In the genomic region with DNA sequence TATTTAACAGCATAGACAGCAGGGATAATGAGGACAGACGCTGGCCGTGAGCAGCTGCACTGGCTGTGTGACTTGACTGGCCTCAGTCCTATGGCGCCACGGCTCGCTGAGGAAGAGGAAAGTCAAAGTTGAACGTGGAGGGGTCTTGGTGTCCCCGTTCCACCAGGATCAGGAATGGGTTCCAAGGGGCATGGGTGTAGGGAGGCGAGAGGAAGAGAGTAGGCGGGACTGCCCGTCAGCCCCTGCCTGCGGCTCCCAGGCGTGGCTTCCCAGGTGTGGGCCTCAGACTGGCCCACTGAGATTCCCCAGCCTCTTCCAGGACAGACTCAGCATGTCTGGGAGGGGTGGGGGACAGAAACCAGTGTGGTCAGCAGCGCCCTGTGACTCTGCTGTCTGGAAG, we compare ENCODE assay signal across 36 cellular contexts.
"Had no signal": no experiment of that assay in that cellular context is flagged by ENCODE, and none has a peak within 500 bp of the region (broad histone marks: within the 10 kb centered on the region; RNA-seq: fewer than 3 reads in every experiment).

No MANE protein-coding gene starts in this region.

- H3K4me1 ChIP-seq: ascending aorta had no signal

- H3K27me3 Mint-ChIP-seq: activated naive CD4-positive, alpha-beta T cell treated with anti-CD3 and anti-CD28 coated beads, Interleukin-2, amount 50 U/mL, for 24 hours; activated naive CD8-positive, alpha-beta T cell treated with anti-CD3 and anti-CD28 coated beads, Interleukin-2, amount 50 U/mL, for 24 hours; brain had no signal

- H3K36me3 ChIP-seq: ascending aorta, cardiac muscle cell had no signal

- H3K4me1 Mint-ChIP-seq: activated B cell treated with CpG ODN at 0.5 μM for 24 hours; activated CD4-positive, alpha-beta T cell treated with anti-CD3 and anti-CD28 coated beads, Interleukin-2, amount 10 ng/mL, durations not matched to agents 24 days and 14 days; activated naive CD4-positive, alpha-beta T cell treated with anti-CD3 and anti-CD28 coated beads, Interleukin-2, amount 10 ng/mL, durations not matched to agents 7 days and 5 days; activated naive CD4-positive, alpha-beta T cell treated with anti-CD3 and anti-CD28 coated beads, Interleukin-2, amount 50 U/mL, for 24 hours; activated naive CD8-positive, alpha-beta T cell treated with anti-CD3 and anti-CD28 coated beads, Interleukin-2, amount 10 ng/mL, durations not matched to agents 7 days and 5 days; activated naive CD8-positive, alpha-beta T cell treated with anti-CD3 and anti-CD28 coated beads, Interleukin-2, amount 50 U/mL, for 24 hours; activated T-helper 17 cell treated with anti-CD3 and anti-CD28 coated beads, Interleukin-2, amount 50 U/mL, for 72 hours; central memory CD8-positive, alpha-beta T cell had no signal

- H3K27ac ChIP-seq: ascending aorta, cardiac muscle cell, VCaP had no signal

- H3K9me3 Mint-ChIP-seq: activated B cell treated with CpG ODN at 0.5 μM for 24 hours; activated CD4-positive, alpha-beta memory T cell treated with anti-CD3 and anti-CD28 coated beads for 36 hours; activated CD4-positive, alpha-beta T cell treated with anti-CD3 and anti-CD28 coated beads, Interleukin-2, amount 10 ng/mL, durations not matched to agents 24 days and 14 days; activated CD8-positive, alpha-beta T cell treated with anti-CD3 and anti-CD28 coated beads for 36 hours; activated naive CD4-positive, alpha-beta T cell treated with anti-CD3 and anti-CD28 coated beads, Interleukin-2, amount 10 ng/mL, durations not matched to agents 7 days and 5 days; activated naive CD4-positive, alpha-beta T cell treated with anti-CD3 and anti-CD28 coated beads, Interleukin-2, amount 50 U/mL, for 24 hours; activated naive CD8-positive, alpha-beta T cell treated with anti-CD3 and anti-CD28 coated beads, Interleukin-2, amount 10 ng/mL, durations not matched to agents 7 days and 5 days; activated naive CD8-positive, alpha-beta T cell treated with anti-CD3 and anti-CD28 coated beads, Interleukin-2, amount 50 U/mL, for 24 hours; activated T-cell treated with anti-CD3 and anti-CD28 coated beads, Interleukin-2, amount 50 U/mL, for 4 hours; activated T-cell treated with anti-CD3 and anti-CD28 coated beads, Interleukin-2, amount 50 U/mL, for 72 hours; activated T-helper 1 cell treated with anti-CD3 and anti-CD28 coated beads, Interleukin-12 subunit alpha, Interleukin-12 subunit beta, Interleukin-2, Interleukin-4 antibody, amounts not matched to agents 30 ng/mL and 10 ng/mL and 1 ng/mL, durations not matched to agents 14 hours and 24 hours and 36 hours; activated T-helper 17 cell treated with anti-CD3 and anti-CD28 coated beads, Interleukin-2, amount 50 U/mL, for 72 hours; brain; central memory CD8-positive, alpha-beta T cell; T-helper 1 cell treated with Interleukin-12 subunit alpha and Interleukin-12 subunit beta and Interleukin-4 antibody, amounts not matched to agents 30 μg/mL and 1 μg/mL, for 36 hours; T-helper 2 cell treated with Interferon-gamma antibody and Interleukin-4, amounts not matched to agents 5 μg/mL and 100 μg/mL, for 36 hours had no signal

- H3K27me3 ChIP-seq: ascending aorta, cardiac muscle cell had no signal

- H3K4me3 ChIP-seq: ascending aorta, cardiac muscle cell had no signal

- H3K9me3 ChIP-seq: ascending aorta had no signal

- H3K36me3 Mint-ChIP-seq: activated CD4-positive, alpha-beta memory T cell treated with anti-CD3 and anti-CD28 coated beads for 36 hours; activated naive CD4-positive, alpha-beta T cell treated with anti-CD3 and anti-CD28 coated beads, Interleukin-2, amount 10 ng/mL, durations not matched to agents 7 days and 5 days; activated naive CD4-positive, alpha-beta T cell treated with anti-CD3 and anti-CD28 coated beads, Interleukin-2, amount 50 U/mL, for 24 hours; activated naive CD8-positive, alpha-beta T cell treated with anti-CD3 and anti-CD28 coated beads, Interleukin-2, amount 10 ng/mL, durations not matched to agents 7 days and 5 days had no signal

- H3K27ac Mint-ChIP-seq: activated B cell treated with CpG ODN at 0.5 μM for 24 hours; activated CD4-positive, alpha-beta memory T cell treated with anti-CD3 and anti-CD28 coated beads for 36 hours; activated CD4-positive, alpha-beta T cell treated with anti-CD3 and anti-CD28 coated beads, Interleukin-2, amount 10 ng/mL, durations not matched to agents 24 days and 14 days; activated CD8-positive, alpha-beta T cell treated with anti-CD3 and anti-CD28 coated beads for 36 hours; activated naive CD4-positive, alpha-beta T cell treated with anti-CD3 and anti-CD28 coated beads, Interleukin-2, amount 10 ng/mL, durations not matched to agents 7 days and 5 days; activated naive CD4-positive, alpha-beta T cell treated with anti-CD3 and anti-CD28 coated beads, Interleukin-2, amount 50 U/mL, for 24 hours; activated naive CD8-positive, alpha-beta T cell; activated naive CD8-positive, alpha-beta T cell treated with anti-CD3 and anti-CD28 coated beads, Interleukin-2, amount 10 ng/mL, durations not matched to agents 7 days and 5 days; activated naive CD8-positive, alpha-beta T cell treated with anti-CD3 and anti-CD28 coated beads, Interleukin-2, amount 50 U/mL, for 24 hours; activated T-cell treated with anti-CD3 and anti-CD28 coated beads, Interleukin-2, amount 50 U/mL, for 72 hours; activated T-helper 1 cell treated with anti-CD3 and anti-CD28 coated beads, Interleukin-12 subunit alpha, Interleukin-12 subunit beta, Interleukin-2, Interleukin-4 antibody, amounts not matched to agents 30 ng/mL and 10 ng/mL and 1 ng/mL, durations not matched to agents 14 hours and 24 hours and 36 hours; activated T-helper 17 cell treated with anti-CD3 and anti-CD28 coated beads, Interleukin-2, amount 50 U/mL, for 72 hours; brain; T-helper 1 cell treated with Interleukin-12 subunit alpha and Interleukin-12 subunit beta and Interleukin-4 antibody, amounts not matched to agents 30 μg/mL and 1 μg/mL, for 36 hours; T-helper 2 cell treated with Interferon-gamma antibody and Interleukin-4, amounts not matched to agents 5 μg/mL and 100 μg/mL, for 36 hours had no signal

- H3K4me3 Mint-ChIP-seq: activated B cell treated with CpG ODN at 0.5 μM for 24 hours; activated CD4-positive, alpha-beta memory T cell treated with anti-CD3 and anti-CD28 coated beads for 36 hours; activated CD4-positive, alpha-beta T cell treated with anti-CD3 and anti-CD28 coated beads, Interleukin-2, amount 10 ng/mL, durations not matched to agents 24 days and 14 days; activated CD8-positive, alpha-beta T cell treated with anti-CD3 and anti-CD28 coated beads for 36 hours; activated naive CD4-positive, alpha-beta T cell treated with anti-CD3 and anti-CD28 coated beads, Interleukin-2, amount 10 ng/mL, durations not matched to agents 7 days and 5 days; activated naive CD4-positive, alpha-beta T cell treated with anti-CD3 and anti-CD28 coated beads, Interleukin-2, amount 50 U/mL, for 24 hours; activated naive CD8-positive, alpha-beta T cell; activated naive CD8-positive, alpha-beta T cell treated with anti-CD3 and anti-CD28 coated beads, Interleukin-2, amount 10 ng/mL, durations not matched to agents 7 days and 5 days; activated naive CD8-positive, alpha-beta T cell treated with anti-CD3 and anti-CD28 coated beads, Interleukin-2, amount 50 U/mL, for 24 hours; activated T-cell treated with anti-CD3 and anti-CD28 coated beads, Interleukin-2, amount 50 U/mL, for 4 hours; activated T-cell treated with anti-CD3 and anti-CD28 coated beads, Interleukin-2, amount 50 U/mL, for 72 hours; activated T-helper 1 cell treated with anti-CD3 and anti-CD28 coated beads, Interleukin-12 subunit alpha, Interleukin-12 subunit beta, Interleukin-2, Interleukin-4 antibody, amounts not matched to agents 30 ng/mL and 10 ng/mL and 1 ng/mL, durations not matched to agents 14 hours and 24 hours and 36 hours; activated T-helper 17 cell treated with anti-CD3 and anti-CD28 coated beads, Interleukin-2, amount 50 U/mL, for 72 hours; brain; central memory CD8-positive, alpha-beta T cell; T-helper 1 cell treated with Interleukin-12 subunit alpha and Interleukin-12 subunit beta and Interleukin-4 antibody, amounts not matched to agents 30 μg/mL and 1 μg/mL, for 36 hours; T-helper 2 cell treated with Interferon-gamma antibody and Interleukin-4, amounts not matched to agents 5 μg/mL and 100 μg/mL, for 36 hours had no signal

- DNase-seq: activated B cell treated with CpG ODN at 0.5 μM for 24 hours; activated CD4-positive, alpha-beta memory T cell treated with anti-CD3 and anti-CD28 coated beads for 36 hours; activated CD4-positive, alpha-beta T cell treated with anti-CD3 and anti-CD28 coated beads for 4 hours; activated CD4-positive, alpha-beta T cell treated with anti-CD3 and anti-CD28 coated beads, Interleukin-2, amount 10 ng/mL, durations not matched to agents 24 days and 14 days; activated CD4-positive, alpha-beta T cell treated with anti-CD3 and anti-CD28 coated beads, Interleukin-2, amount 50 U/mL, for 1 hour; activated CD4-positive, alpha-beta T cell treated with anti-CD3 and anti-CD28 coated beads, Interleukin-2, amount 50 U/mL, for 4 hours; activated CD4-positive, CD25-positive, alpha-beta regulatory T cell treated with anti-CD3 and anti-CD28 coated beads, Interleukin-2, amount 50 U/mL, for 72 hours; activated CD8-positive, alpha-beta memory T cell treated with anti-CD3 and anti-CD28 coated beads, Interleukin-2, amount 50 U/mL, for 4 hours; activated CD8-positive, alpha-beta T cell treated with anti-CD3 and anti-CD28 coated beads for 36 hours; activated gamma-delta T cell; activated naive CD4-positive, alpha-beta T cell treated with anti-CD3 and anti-CD28 coated beads, Interleukin-2, amount 10 ng/mL, durations not matched to agents 7 days and 5 days; activated naive CD4-positive, alpha-beta T cell treated with Interleukin-2 at 50 U/mL for 16 hours; activated naive CD8-positive, alpha-beta T cell treated with anti-CD3 and anti-CD28 coated beads, Interleukin-2, amount 10 ng/mL, durations not matched to agents 7 days and 5 days; activated naive CD8-positive, alpha-beta T cell treated with anti-CD3 and anti-CD28 coated beads, Interleukin-2, amount 50 U/mL, for 24 hours; activated T-cell treated with anti-CD3 and anti-CD28 coated beads for 4 hours; activated T-cell treated with anti-CD3 and anti-CD28 coated beads, Interleukin-2, amount 50 U/mL, for 1 hour; activated T-cell treated with anti-CD3 and anti-CD28 coated beads, Interleukin-2, amount 50 U/mL, for 4 hours; activated T-cell treated with anti-CD3 and anti-CD28 coated beads, Interleukin-2, amount 50 U/mL, for 72 hours; amygdala; anterior cingulate cortex; caudate nucleus; cerebellar nuclear complex; T-helper 1 cell; T-helper 2 cell; T-helper 9 cell had no signal
